17 cellular contexts compared by ENCODE assay signal in genomic region chr11:12936200-12936599, GRCh38.
DNase-seq lines count a peak whose midpoint lies in the region; ATAC-seq and TF ChIP-seq lines count a peak whose summit lies in the region.
"Had no signal": no experiment of that assay in that cellular context is flagged by ENCODE, and none has a peak within 500 bp of the region (broad histone marks: within the 10 kb centered on the region; RNA-seq: fewer than 3 reads in every experiment).

No MANE protein-coding gene starts in this region.

- no peak overlapping the region for H3K4me2 ChIP-seq in smooth muscle cell
- H3K4me2 ChIP-seq: BLaER1 treated with 17β-estradiol and CSF1 and Interleukin-3, amounts not matched to agents 10 nM and 100 nM had no signal

- peaks cover 45% of the 10 kb centered on the region for H3K36me3 ChIP-seq in smooth muscle cell (ENCODE audit: low read depth)
- H3K36me3 ChIP-seq: BLaER1 treated with 17β-estradiol and CSF1 and Interleukin-3, amounts not matched to agents 10 nM and 100 nM had no signal

- H2AFZ ChIP-seq in smooth muscle cell (ENCODE audit: low read depth), result no peak overlapping the region

- H3K27me3 ChIP-seq in smooth muscle cell (ENCODE audit: low read depth), result no peaks in the 10 kb centered on the region
- H3K27me3 ChIP-seq: BLaER1 treated with 17β-estradiol and CSF1 and Interleukin-3, amounts not matched to agents 10 nM and 100 nM had no signal

- H3K9me3 Mint-ChIP-seq in Calu3 (ENCODE audit: low read depth, unreplicated experiment), result no peaks in the 10 kb centered on the region
- H3K9me3 Mint-ChIP-seq in WTC11, result peaks cover 4% of the 10 kb centered on the region
- peaks cover 4% of the 10 kb centered on the region for H3K9me3 Mint-ChIP-seq in mesothelial cell of epicardium
- H3K9me3 Mint-ChIP-seq: CD4-positive, alpha-beta T cell; HFFc6 had no signal

- no TSS peak for BruUV-seq in Calu3 (replicated peaks; lab: Mats Ljungman, UMichigan)

- H3K4me3 Mint-ChIP-seq in Calu3 (ENCODE audit: low read depth, unreplicated experiment) (no peak overlapping the region), WTC11 (no peak overlapping the region), mesothelial cell of epicardium (no peak overlapping the region)
- H3K4me3 Mint-ChIP-seq: CD4-positive, alpha-beta T cell; HFFc6 had no signal

- DNase-seq in Calu3, result no peak
- no peak for DNase-seq in WTC11 (ENCODE audit: low spot score)
- no peak for DNase-seq in mesothelial cell of epicardium (ENCODE audit: low spot score in 2 of 2, unreplicated experiment in 2 of 2)
- no peak for DNase-seq in smooth muscle cell (lab: John Stamatoyannopoulos, UW; ENCODE audit: unreplicated experiment)
- DNase-seq in kidney tubule cell (ENCODE audit: low spot score), result no peak
- no peak for DNase-seq in activated gamma-delta T cell treated with Interleukin-2 at 50 U/mL for 16 hours
- DNase-seq in NCI-H1417 treated with DMSO at 0.1 percent for 48 hours (lab: John Stamatoyannopoulos, UW), result no peak
- DNase-seq: ACHN; CD4-positive, alpha-beta T cell; DND-41; GDM1; GOT3; HCEC 1CT; HFFc6; Kasumi-1; KBM-7 had no signal

- intact Hi-C loops in Calu3 (cut with micrococcal nuclease; ENCODE audit: unreplicated experiment), result no loop called here

- H3K4me1 ChIP-seq in smooth muscle cell (ENCODE audit: low read depth), result no peaks in the 10 kb centered on the region
- H3K4me1 ChIP-seq: BLaER1 treated with 17β-estradiol and CSF1 and Interleukin-3, amounts not matched to agents 10 nM and 100 nM had no signal

- no peaks in the 10 kb centered on the region for H3K27me3 Mint-ChIP-seq in Calu3 (ENCODE audit: unreplicated experiment)
- no peaks in the 10 kb centered on the region for H3K27me3 Mint-ChIP-seq in WTC11 (ENCODE audit: low read depth)
- no peaks in the 10 kb centered on the region for H3K27me3 Mint-ChIP-seq in mesothelial cell of epicardium (ENCODE audit: low read depth)

- 77% methylated on average over 2 of the region's 2 CpGs for WGBS in smooth muscle cell (ENCODE audit: low lambda C conversion rate)

- H3F3A ChIP-seq in smooth muscle cell (ENCODE audit: low read depth), result no peaks in the 10 kb centered on the region

- H3K27ac Mint-ChIP-seq in Calu3 (ENCODE audit: unreplicated experiment) (peak overlapping the region; percentile 15), WTC11 (peak overlapping the region; percentile 77; the same call in 1 of the 2 replicates), mesothelial cell of epicardium (peak overlapping the region; percentile 10)
- H3K27ac Mint-ChIP-seq: CD4-positive, alpha-beta T cell had no signal

- CTCF ChIA-PET in Calu3 (lab: Charles Lee), result no interaction called here
- CTCF ChIA-PET in WTC11 (lab: Charles Lee), result no interaction called here

- ATAC-seq in WTC11, result peak; percentile 34; the same call in 1 of the 2 replicates

- H3K36me3 Mint-ChIP-seq in Calu3 (ENCODE audit: insufficient read depth, unreplicated experiment) (peaks cover 17% of the 10 kb centered on the region), WTC11 (peaks cover 24% of the 10 kb centered on the region), mesothelial cell of epicardium (peaks cover 44% of the 10 kb centered on the region)

- no peaks in the 10 kb centered on the region for H3K4me1 Mint-ChIP-seq in Calu3 (ENCODE audit: low read depth, unreplicated experiment)
- H3K4me1 Mint-ChIP-seq in WTC11, result no peaks in the 10 kb centered on the region
- no peaks in the 10 kb centered on the region for H3K4me1 Mint-ChIP-seq in mesothelial cell of epicardium

- no peaks in the 10 kb centered on the region for H3K9me3 ChIP-seq in smooth muscle cell (replicated peaks; ENCODE audit: low read depth)
- H3K9me3 ChIP-seq: BLaER1 treated with 17β-estradiol and CSF1 and Interleukin-3, amounts not matched to agents 10 nM and 100 nM had no signal

- H3K9ac ChIP-seq in smooth muscle cell (ENCODE audit: low read depth), result no peak overlapping the region
- H3K9ac ChIP-seq: BLaER1 treated with 17β-estradiol and CSF1 and Interleukin-3, amounts not matched to agents 10 nM and 100 nM had no signal

- POLR2A ChIA-PET in WTC11 (lab: Charles Lee), result no interaction called here

- TF ChIP-seq CTCF in Calu3 (IDR thresholded peaks at IDR 0.05; ENCODE audit: unreplicated experiment) (no peak), WTC11 (IDR thresholded peaks at IDR 0.05) (no peak), mesothelial cell of epicardium (IDR thresholded peaks at IDR 0.05; ENCODE audit: unreplicated experiment) (no peak), smooth muscle cell (IDR thresholded peaks at IDR 0.05; ENCODE audit: borderline replicate concordance, insufficient read depth, poor library complexity, severe bottlenecking) (no peak)

- H3K79me2 ChIP-seq in smooth muscle cell (ENCODE audit: low read depth), result peaks cover 10% of the 10 kb centered on the region

- H3K27ac ChIP-seq in smooth muscle cell (ENCODE audit: low read depth), result peak overlapping the region; percentile 11
- H3K27ac ChIP-seq: BLaER1 treated with 17β-estradiol and CSF1 and Interleukin-3, amounts not matched to agents 10 nM and 100 nM had no signal

- H3K4me3 ChIP-seq in smooth muscle cell, result no peak overlapping the region
- H3K4me3 ChIP-seq: BLaER1 treated with 17β-estradiol and CSF1 and Interleukin-3, amounts not matched to agents 10 nM and 100 nM had no signal

- H4K20me1 ChIP-seq in smooth muscle cell (ENCODE audit: low read depth), result peaks cover 36% of the 10 kb centered on the region
- H4K20me1 ChIP-seq: BLaER1 treated with 17β-estradiol and CSF1 and Interleukin-3, amounts not matched to agents 10 nM and 100 nM had no signal

TF ChIP-seq in WTC11, 78 proteins besides CTCF, POLR2A, EP300 and RAD21:
- TF ChIP-seq HMGA2 (CRISPR knock-in tag; IDR thresholded peaks at IDR 0.05) (no peak), MXD4 (CRISPR knock-in tag; IDR thresholded peaks at IDR 0.05; ENCODE audit: borderline replicate concordance) (no peak), MLX (CRISPR knock-in tag; IDR thresholded peaks at IDR 0.05) (no peak), SMAD4 (CRISPR knock-in tag; IDR thresholded peaks at IDR 0.05) (no peak), ELF4 (CRISPR knock-in tag; IDR thresholded peaks at IDR 0.05; ENCODE audit: low read depth) (no peak), ZNF317 (CRISPR knock-in tag; IDR thresholded peaks at IDR 0.05; ENCODE audit: borderline replicate concordance, low read depth) (no peak), ATF2 (CRISPR knock-in tag; IDR thresholded peaks at IDR 0.05; ENCODE audit: borderline replicate concordance, low read depth) (no peak), ZNF396 (CRISPR knock-in tag; IDR thresholded peaks at IDR 0.05; ENCODE audit: borderline replicate concordance) (no peak), TEAD4 (CRISPR knock-in tag; IDR thresholded peaks at IDR 0.05) (no peak), CREB1 (CRISPR knock-in tag; IDR thresholded peaks at IDR 0.05) (no peak), SOX15 (CRISPR knock-in tag; IDR thresholded peaks at IDR 0.05) (no peak), SMAD3 (CRISPR knock-in tag; IDR thresholded peaks at IDR 0.05; ENCODE audit: borderline replicate concordance) (no peak), ERG (CRISPR knock-in tag; IDR thresholded peaks at IDR 0.05) (no peak), ZNF512 (CRISPR knock-in tag; IDR thresholded peaks at IDR 0.05; ENCODE audit: borderline replicate concordance) (no peak), GTF2I (CRISPR knock-in tag; conservative IDR thresholded peaks at IDR 0.05) (no peak)

Comparison
In these comparisons a context has a peak if more than half of its experiments do, and no peak if none do; other contexts are left out.
1. H3K27ac Mint-ChIP-seq: peak in every context shown above with its lines; median percentile 77 in WTC11; 15 in Calu3; 10 in mesothelial cell of epicardium.